Comparison of ENCODE assay signal across 9 cellular contexts in the genomic region with DNA sequence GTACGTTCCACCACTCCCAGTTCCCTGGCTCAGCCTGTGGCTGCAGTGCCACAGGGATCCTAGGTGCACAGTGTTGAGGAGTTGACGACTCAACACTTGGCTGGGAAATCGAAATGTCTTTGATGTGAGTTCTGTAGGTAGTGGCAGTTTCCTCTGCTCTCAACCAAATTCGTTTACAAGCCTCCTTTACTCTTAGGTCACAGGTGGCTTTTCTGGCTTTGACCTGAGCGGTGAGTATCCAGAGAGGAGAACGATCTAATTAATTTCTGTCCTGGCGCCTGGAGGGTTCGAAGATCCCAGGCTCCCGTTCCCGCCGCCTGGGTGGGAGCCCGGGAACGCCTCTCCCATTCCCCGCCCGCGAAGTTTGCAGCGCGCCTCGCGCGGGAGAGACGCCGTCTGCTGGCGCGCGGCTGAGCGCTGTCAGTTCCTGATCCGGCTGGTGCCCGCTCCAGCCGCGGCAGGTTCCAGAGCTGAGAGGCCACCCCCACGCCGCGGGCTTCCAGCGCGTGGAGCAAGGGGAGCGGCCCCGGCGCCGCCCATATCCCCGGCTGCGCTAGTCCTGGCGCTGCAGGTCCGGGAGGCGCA. TPM values are rescaled to one million over a fixed set of nuclear protein-coding genes. Genes with fewer than 3 reads are reported as not detected.
DNase-seq lines count a peak whose midpoint lies in the region; ATAC-seq and TF ChIP-seq lines count a peak whose summit lies in the region.
"Had no signal": no experiment of that assay in that cellular context is flagged by ENCODE, and none has a peak within 500 bp of the region (broad histone marks: within the 10 kb centered on the region; RNA-seq: fewer than 3 reads in every experiment).

TSS of gene LAMA3 (plus strand) at position 423 of the 585 bp plus-strand sequence. CDS start 231 bp downstream, outside the sequence.

- H3K36me3 Mint-ChIP-seq in activated CD8-positive, alpha-beta T cell treated with anti-CD3 and anti-CD28 coated beads for 36 hours (ENCODE audit: low read depth), result no peaks in the 10 kb centered on the region

- no peaks in the 10 kb centered on the region for H3K36me3 ChIP-seq in esophagus (ENCODE audit: control insufficient read depth in 2 of 2, insufficient read depth in 2 of 2, low read length in 1 of 2)
- no peaks in the 10 kb centered on the region for H3K36me3 ChIP-seq in mucosa of rectum (ENCODE audit: control insufficient read depth in 2 of 2, insufficient read depth in 2 of 2, low read length in 2 of 2)
- H3K36me3 ChIP-seq in thyroid gland, result no peaks in the 10 kb centered on the region

- ATAC-seq in activated CD8-positive, alpha-beta T cell treated with anti-CD3 and anti-CD28 coated beads for 36 hours, result peak; percentile 76

- H3K9me3 Mint-ChIP-seq in activated CD8-positive, alpha-beta T cell treated with anti-CD3 and anti-CD28 coated beads for 36 hours, result peaks cover 1% of the 10 kb centered on the region

- H3K27ac ChIP-seq in esophagus (ENCODE audit: low read depth in 2 of 2, low read length in 1 of 2), result peak within 1 kb of the TSS; percentile 57 to 72
- H3K27ac ChIP-seq in mucosa of rectum (ENCODE audit: low read depth in 2 of 2, low read length in 2 of 2), result no peak within 1 kb of the TSS
- no peak within 1 kb of the TSS for H3K27ac ChIP-seq in thyroid gland

- H3K9me3 ChIP-seq in esophagus (ENCODE audit: control insufficient read depth in 2 of 2, insufficient read depth in 1 of 2, low read depth in 1 of 2, low read length in 1 of 2) (no peaks in the 10 kb centered on the region), mucosa of rectum (ENCODE audit: control insufficient read depth in 2 of 2, low read length in 2 of 2) (no peaks in the 10 kb centered on the region), thyroid gland (no peaks in the 10 kb centered on the region)

- H3K9ac ChIP-seq in mucosa of rectum (ENCODE audit: low read depth in 1 of 2, low read length in 2 of 2), result peak within 1 kb of the TSS in 1 of 2 donors; percentile 61

- H3K4me1 Mint-ChIP-seq in activated CD8-positive, alpha-beta T cell treated with anti-CD3 and anti-CD28 coated beads for 36 hours (ENCODE audit: low read depth), result peaks cover 5% of the 10 kb centered on the region

- TF ChIP-seq POLR2A in thyroid gland (IDR thresholded peaks at IDR 0.05), result no peak

- peaks cover 31% of the 10 kb centered on the region for H3K27me3 Mint-ChIP-seq in activated CD8-positive, alpha-beta T cell treated with anti-CD3 and anti-CD28 coated beads for 36 hours

- DNase-seq in NCI-H2081 (lab: John Stamatoyannopoulos, UW) (peak; percentile 28 to 45), NCI-H2081 treated with DMSO at 0.1 percent for 48 hours (lab: John Stamatoyannopoulos, UW) (no peak), NCI-H146 treated with DMSO at 0.1 percent for 48 hours (lab: John Stamatoyannopoulos, UW; ENCODE audit: unreplicated experiment) (peak; percentile 75), thyroid gland (peak; percentile 46 to 59), SKM-1 treated with dmso at 0.1 percent for 144 hours (lab: John Stamatoyannopoulos, UW; ENCODE audit: unreplicated experiment) (no peak)
- peak; percentile 27 for DNase-seq in activated CD8-positive, alpha-beta T cell treated with anti-CD3 and anti-CD28 coated beads for 36 hours
- DNase-seq: DND-41 had no signal

- CTCF ChIA-PET in activated CD8-positive, alpha-beta T cell treated with anti-CD3 and anti-CD28 coated beads for 36 hours (lab: Charles Lee), result interaction anchor here (2.3 kb wide), 1 partner anchor 67 kb away, joined by 5 read pairs; no protein-coding TSS in a partner anchor

- H3K4me3 Mint-ChIP-seq in activated CD8-positive, alpha-beta T cell treated with anti-CD3 and anti-CD28 coated beads for 36 hours, result peak within 1 kb of the TSS; percentile 52

- WGBS in esophagus, 2 donors, result 1% methylated on average over 45 of the region's 45 CpGs
- 2 to 8% methylated on average over 8 to 9 of the region's 45 CpGs for WGBS in thyroid gland, 2 donors

- H3K4me3 ChIP-seq in esophagus (ENCODE audit: low read depth in 1 of 2, low read length in 2 of 2), result peak within 1 kb of the TSS; percentile 64 to 65
- peak within 1 kb of the TSS; percentile 62 to 70 for H3K4me3 ChIP-seq in mucosa of rectum (ENCODE audit: low read length in 2 of 2)
- H3K4me3 ChIP-seq in thyroid gland (replicated peaks in 1 of 3), result peak within 1 kb of the TSS in 2 of 3 donors; percentile 12 to 36

- H3K27ac Mint-ChIP-seq in activated CD8-positive, alpha-beta T cell treated with anti-CD3 and anti-CD28 coated beads for 36 hours, result no peak within 1 kb of the TSS

- POLR2A ChIA-PET in activated CD8-positive, alpha-beta T cell treated with anti-CD3 and anti-CD28 coated beads for 36 hours (lab: Charles Lee), result no interaction called here

- H3K27me3 ChIP-seq in esophagus (ENCODE audit: control insufficient read depth in 1 of 2, insufficient read depth in 2 of 2, low read length in 2 of 2), result no peaks in the 10 kb centered on the region
- peaks cover 12 to 14% of the 10 kb centered on the region in 2 donors for H3K27me3 ChIP-seq in mucosa of rectum (ENCODE audit: control insufficient read depth in 2 of 2, insufficient read depth in 2 of 2, low read length in 2 of 2)
- H3K27me3 ChIP-seq in thyroid gland, result no peaks in the 10 kb centered on the region

- TF ChIP-seq CTCF in activated CD8-positive, alpha-beta T cell treated with anti-CD3 and anti-CD28 coated beads for 36 hours (IDR thresholded peaks at IDR 0.05), result no peak
- TF ChIP-seq CTCF in thyroid gland (IDR thresholded peaks at IDR 0.05), result peak in 1 of 6 experiments; percentile 28

- intact Hi-C loops in activated CD8-positive, alpha-beta T cell treated with anti-CD3 and anti-CD28 coated beads for 36 hours (cut with micrococcal nuclease), result no loop called here
- intact Hi-C loops in thyroid gland (cut with DNase I), result no loop called here

- H3K4me1 ChIP-seq in esophagus (ENCODE audit: control insufficient read depth in 2 of 2, insufficient read depth in 2 of 2, low read length in 1 of 2) (peaks cover 0 to 7% of the 10 kb centered on the region in 2 donors), mucosa of rectum (ENCODE audit: control insufficient read depth in 2 of 2, insufficient read depth in 2 of 2, low read length in 2 of 2) (peaks cover 3 to 16% of the 10 kb centered on the region in 2 donors), thyroid gland (peaks cover 0 to 17% of the 10 kb centered on the region in 2 donors)

RNA-seq across cellular contexts. Expression of gene LAMA3, which starts in this region (rescaled TPM):
- under 1 TPM in 1 of 2 experiments, not detected in 1; 0.05 TPM for total RNA-seq in activated CD8-positive, alpha-beta T cell treated with anti-CD3 and anti-CD28 coated beads for 36 hours
- 10 to 100 TPM in 1 of 2 donors, 1 to 10 TPM in 1; 8.0 to 11.5 TPM for polyA plus RNA-seq in esophagus
- 10 to 100 TPM in 1 of 4 donors, 1 to 10 TPM in 3; 7.5 to 12.1 (median 8.9) TPM for total RNA-seq in thyroid gland

Comparison
In these comparisons a context has a peak if more than half of its experiments do, and no peak if none do; other contexts are left out.
1. RNA of gene LAMA3 (total RNA-seq): 7.5 to 12.1 TPM in thyroid gland; 0.05 TPM in activated CD8-positive, alpha-beta T cell treated with anti-CD3 and anti-CD28 coated beads for 36 hours; every median in the first group is over 4 times any median in the second.
2. DNase-seq: peak in NCI-H2081 (2 of 2), NCI-H146 treated with DMSO at 0.1 percent for 48 hours (single experiment) and thyroid gland (2 of 2); none in NCI-H2081 treated with DMSO at 0.1 percent for 48 hours (single experiment) and SKM-1 treated with dmso at 0.1 percent for 144 hours (single experiment).
3. Peak in DNase-seq and ATAC-seq in activated CD8-positive, alpha-beta T cell treated with anti-CD3 and anti-CD28 coated beads for 36 hours; RNA of the gene not detected or under 1 TPM.
4. H3K27ac ChIP-seq: peak in esophagus (2 of 2); none in mucosa of rectum (0 of 2) and thyroid gland (0 of 3).
5. Peak in every context shown above with its lines, with median percentiles within 50 percentile points of each other: H3K4me3 ChIP-seq.